10 cellular contexts compared by ENCODE assay signal in the genomic region with DNA sequence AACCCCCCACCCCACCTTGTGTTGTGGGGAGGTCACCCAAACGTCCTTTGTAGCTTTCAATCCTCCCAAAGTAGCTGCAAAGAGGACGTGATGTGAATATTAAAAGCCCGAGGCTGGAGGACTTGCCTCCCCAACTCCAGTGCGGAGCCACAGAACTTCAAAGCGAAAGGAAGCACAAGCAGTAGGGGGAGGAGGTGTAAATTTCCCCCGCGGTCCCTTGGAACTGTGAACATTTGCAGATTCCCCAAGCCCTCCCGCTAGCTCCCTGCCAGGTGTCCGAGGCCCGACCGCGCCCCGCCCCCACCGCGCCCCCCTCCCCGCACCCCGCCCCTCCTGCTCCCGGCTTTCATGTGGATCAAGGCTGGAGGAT. TPM values are rescaled to one million over a fixed set of nuclear protein-coding genes. Genes with fewer than 3 reads are reported as not detected.
DNase-seq lines count a peak whose midpoint lies in the region; ATAC-seq, FAIRE-seq and TF ChIP-seq lines count a peak whose summit lies in the region.
"Had no signal": no experiment of that assay in that cellular context is flagged by ENCODE, and none has a peak within 500 bp of the region (broad histone marks: within the 10 kb centered on the region; RNA-seq: fewer than 3 reads in every experiment).

No MANE protein-coding gene starts in this region.

- H3K27ac Mint-ChIP-seq in T-helper 2 cell treated with Interferon-gamma antibody and Interleukin-4, amounts not matched to agents 5 μg/mL and 100 μg/mL, for 36 hours: no peak overlapping the region
- H3K27ac Mint-ChIP-seq in astrocyte (ENCODE audit: unreplicated experiment): no peak overlapping the region

- no peaks in the 10 kb centered on the region for H4K20me1 ChIP-seq in astrocyte (ENCODE audit: insufficient read depth, low read length)

- peak overlapping the region; percentile 85 for H3K4me2 ChIP-seq in astrocyte (ENCODE audit: low read length)

- peak overlapping the region; percentile 57 for H2AFZ ChIP-seq in astrocyte (ENCODE audit: low read depth, low read length)

- no peaks in the 10 kb centered on the region for H3K79me2 ChIP-seq in astrocyte (ENCODE audit: insufficient read depth, low read length)

- H3K9ac ChIP-seq in astrocyte (ENCODE audit: low read length): no peak overlapping the region

- TF ChIP-seq CTCF in astrocyte (IDR thresholded peaks at IDR 0.05; ENCODE audit: insufficient read depth, low read depth, low read length) (no peak), suprapubic skin (IDR thresholded peaks at IDR 0.05) (no peak)

- no peaks in the 10 kb centered on the region for H3K36me3 Mint-ChIP-seq in T-helper 2 cell treated with Interferon-gamma antibody and Interleukin-4, amounts not matched to agents 5 μg/mL and 100 μg/mL, for 36 hours (ENCODE audit: low read depth)
- H3K36me3 Mint-ChIP-seq in astrocyte (ENCODE audit: low read depth, unreplicated experiment): no peaks in the 10 kb centered on the region

- DNase-seq in T-helper 2 cell treated with Interferon-gamma antibody and Interleukin-4, amounts not matched to agents 5 μg/mL and 100 μg/mL, for 36 hours (ENCODE audit: low spot score): no peak
- DNase-seq in T-helper 2 cell: no peak
- peak; percentile 3 for DNase-seq in astrocyte (ENCODE audit: low read depth)
- DNase-seq in left kidney (ENCODE audit: low read depth, low spot score): peak; percentile 96
- DNase-seq in suprapubic skin (ENCODE audit: low spot score in 2 of 2): no peak
- DNase-seq in cerebellar nuclear complex (lab: John Stamatoyannopoulos, UW): no peak
- DNase-seq in D341Med (ENCODE audit: low spot score): no peak

- H3K27ac ChIP-seq in astrocyte (ENCODE audit: low read depth, low read length): no peak overlapping the region
- H3K27ac ChIP-seq in suprapubic skin: no peak overlapping the region
- H3K27ac ChIP-seq: body of pancreas had no signal

- no peak for FAIRE-seq in astrocyte (lab: Jason Lieb, UNC)

- H3K27me3 ChIP-seq in astrocyte (ENCODE audit: insufficient read depth, low read length): no peaks in the 10 kb centered on the region
- no peaks in the 10 kb centered on the region for H3K27me3 ChIP-seq in suprapubic skin
- H3K27me3 ChIP-seq: body of pancreas had no signal

- no peak for ATAC-seq in GM19397 (IDR thresholded peaks at IDR 0.05; ENCODE audit: unreplicated experiment)

- H3K4me1 ChIP-seq in astrocyte (ENCODE audit: insufficient read depth, low read length): peaks cover 7% of the 10 kb centered on the region
- H3K4me1 ChIP-seq in suprapubic skin: peaks cover 13% of the 10 kb centered on the region

- WGBS in suprapubic skin: 0% methylated on average over 11 of the region's 18 CpGs

- peaks cover 15% of the 10 kb centered on the region for H3K4me1 Mint-ChIP-seq in T-helper 2 cell treated with Interferon-gamma antibody and Interleukin-4, amounts not matched to agents 5 μg/mL and 100 μg/mL, for 36 hours (ENCODE audit: low read depth)
- H3K4me1 Mint-ChIP-seq in astrocyte (ENCODE audit: low read depth, unreplicated experiment): peaks cover 4% of the 10 kb centered on the region

- H3K36me3 ChIP-seq in astrocyte (ENCODE audit: insufficient read depth, low read length) (no peaks in the 10 kb centered on the region), suprapubic skin (no peaks in the 10 kb centered on the region)

- H3K9me3 ChIP-seq in astrocyte (ENCODE audit: insufficient read depth, low read depth, low read length): no peaks in the 10 kb centered on the region
- H3K9me3 ChIP-seq in suprapubic skin: no peaks in the 10 kb centered on the region
- H3K9me3 ChIP-seq: body of pancreas had no signal

- peak overlapping the region; percentile 53 for H3K4me3 ChIP-seq in astrocyte (ENCODE audit: insufficient read depth, low read depth, low read length)
- H3K4me3 ChIP-seq in suprapubic skin: peak overlapping the region; percentile 47
- H3K4me3 ChIP-seq: body of pancreas had no signal

- H3K4me3 Mint-ChIP-seq in T-helper 2 cell treated with Interferon-gamma antibody and Interleukin-4, amounts not matched to agents 5 μg/mL and 100 μg/mL, for 36 hours: peak overlapping the region; percentile 77
- peak overlapping the region; percentile 21 for H3K4me3 Mint-ChIP-seq in astrocyte (ENCODE audit: unreplicated experiment)

- no peak for TF ChIP-seq EP300 in suprapubic skin (IDR thresholded peaks at IDR 0.05)

- no peaks in the 10 kb centered on the region for H3K9me3 Mint-ChIP-seq in T-helper 2 cell treated with Interferon-gamma antibody and Interleukin-4, amounts not matched to agents 5 μg/mL and 100 μg/mL, for 36 hours
- H3K9me3 Mint-ChIP-seq in astrocyte (ENCODE audit: unreplicated experiment): peaks cover 2% of the 10 kb centered on the region

- TF ChIP-seq POLR2A in suprapubic skin (IDR thresholded peaks at IDR 0.05): no peak

- peaks cover 14% of the 10 kb centered on the region for H3K27me3 Mint-ChIP-seq in T-helper 2 cell treated with Interferon-gamma antibody and Interleukin-4, amounts not matched to agents 5 μg/mL and 100 μg/mL, for 36 hours (ENCODE audit: low read depth)
- H3K27me3 Mint-ChIP-seq in astrocyte (ENCODE audit: low read depth, unreplicated experiment): peaks cover 33% of the 10 kb centered on the region

RNA-seq across cellular contexts. Expression of a gene that starts 41.5 kb away (rescaled TPM):
- total RNA-seq in astrocyte (not detected in 2 replicates), suprapubic skin (1 to 10 TPM; 2.2 to 6.8 (median 5.0) TPM)
- total RNA-seq: body of pancreas, LHCN-M2 had no signal

Comparison
In these comparisons a context has a peak if more than half of its experiments do, and no peak if none do; other contexts are left out.
1. DNase-seq: peak in astrocyte (single experiment) and left kidney (single experiment); none in T-helper 2 cell treated with Interferon-gamma antibody and Interleukin-4, amounts not matched to agents 5 μg/mL and 100 μg/mL, for 36 hours (single experiment), T-helper 2 cell (0 of 5), suprapubic skin (0 of 2), cerebellar nuclear complex (0 of 2) and D341Med (single experiment).